ENCODE assay signal across 8 cellular contexts in the genomic region with DNA sequence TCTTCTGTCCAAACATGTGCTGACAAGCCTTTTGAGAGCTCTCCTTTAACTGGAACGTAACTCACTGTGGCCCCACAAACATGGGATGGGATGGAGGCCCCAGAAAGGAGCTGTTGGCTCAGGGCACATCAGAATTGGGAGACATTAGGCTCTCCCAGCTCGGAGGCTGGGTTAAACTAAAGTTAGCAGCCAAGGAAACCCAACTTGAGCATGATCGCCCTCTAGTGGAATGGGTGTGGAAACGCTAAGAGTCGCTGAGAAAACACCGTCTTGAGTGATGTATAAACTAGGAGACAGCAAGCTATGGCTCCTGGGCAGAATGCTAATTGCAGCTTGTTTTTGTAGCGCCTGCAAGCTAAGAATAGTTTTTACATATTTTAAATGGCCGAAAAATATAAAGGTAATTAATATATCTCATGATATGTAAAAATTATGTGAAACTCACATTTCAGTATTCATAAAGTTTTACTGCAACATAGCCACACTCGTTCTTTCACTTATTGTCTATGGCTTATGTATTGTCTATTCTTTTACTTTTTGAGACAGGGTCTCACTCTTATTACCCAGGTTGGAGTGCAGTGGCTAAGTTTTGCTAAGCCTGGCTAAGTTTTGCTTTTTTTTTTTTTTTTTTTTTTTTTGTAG.
A peak's percentile ranks its signal among the peaks of the same experiment; 100 is the strongest.
DNase-seq lines count a peak whose midpoint lies in the region; ATAC-seq and TF ChIP-seq lines count a peak whose summit lies in the region.

No MANE protein-coding gene starts in this region.

- no peaks in the 10 kb centered on the region; the same call in 1 of the 2 replicates for H3K27me3 Mint-ChIP-seq in WTC11 (ENCODE audit: low read depth)

- no peaks in the 10 kb centered on the region for H3K36me3 Mint-ChIP-seq in WTC11

- POLR2A ChIA-PET in WTC11 (lab: Charles Lee) = interaction anchor here (0.7 kb wide), 1 partner anchor 498 kb away, joined by 6 read pairs; no protein-coding TSS in a partner anchor

- H3K4me3 Mint-ChIP-seq in WTC11 = no peak overlapping the region

- peak overlapping the region; percentile 64; the same call in 1 of the 2 replicates for H3K27ac Mint-ChIP-seq in WTC11

- no peaks in the 10 kb centered on the region; the same call in none of the 2 replicates for H3K4me1 Mint-ChIP-seq in WTC11

- CTCF ChIA-PET in WTC11 (lab: Charles Lee) = interaction anchor here (0.6 to 3.2 kb wide), 82 partner anchors 9 to 1212 kb away, joined by 3 to 141 read pairs (median 4); a partner anchor contains a TSS

- no peaks in the 10 kb centered on the region for H3K9me3 Mint-ChIP-seq in WTC11

- peak; percentile 63 for TF ChIP-seq CTCF in WTC11 (IDR thresholded peaks at IDR 0.05)

- ATAC-seq in HG02642 (IDR thresholded peaks at IDR 0.05; ENCODE audit: poor library complexity, unreplicated experiment) = peak; percentile 63
- ATAC-seq in WTC11 = peak; percentile 70
- no peak for ATAC-seq in GM19467 (IDR thresholded peaks at IDR 0.05; ENCODE audit: unreplicated experiment)

- DNase-seq in DMS53 treated with DMSO at 0.1 percent for 48 hours (lab: John Stamatoyannopoulos, UW; ENCODE audit: unreplicated experiment) = peak; percentile 43
- DNase-seq in NCI-H2227 (lab: John Stamatoyannopoulos, UW; ENCODE audit: unreplicated experiment) = peak; percentile 87
- peak; percentile 63 for DNase-seq in WTC11 (ENCODE audit: low spot score)
- peak; percentile 74 for DNase-seq in ecto neural progenitor cell (ENCODE audit: low spot score)
- DNase-seq in medulla oblongata (ENCODE audit: extremely low spot score) = peak; percentile 96
- peak; percentile 81 for DNase-seq in stromal cell of bone marrow (ENCODE audit: low read depth)

TF ChIP-seq in WTC11, 78 proteins besides CTCF, POLR2A, EP300 and RAD21:
- no peak for TF ChIP-seq ZNF423 (CRISPR knock-in tag; IDR thresholded peaks at IDR 0.05)
- TF ChIP-seq FOXK1 (CRISPR knock-in tag; IDR thresholded peaks at IDR 0.05) = 0 out of 2 replicates have a peak, but pooled peaks have one; percentile 54
- no peak for TF ChIP-seq ATF1 (CRISPR knock-in tag; IDR thresholded peaks at IDR 0.05)
- no peak for TF ChIP-seq ELF4 (CRISPR knock-in tag; IDR thresholded peaks at IDR 0.05; ENCODE audit: low read depth)
- peak; percentile 76; the same call in 1 of the 2 replicates for TF ChIP-seq CREM (CRISPR knock-in tag; IDR thresholded peaks at IDR 0.05)
- TF ChIP-seq, protein P1, sequence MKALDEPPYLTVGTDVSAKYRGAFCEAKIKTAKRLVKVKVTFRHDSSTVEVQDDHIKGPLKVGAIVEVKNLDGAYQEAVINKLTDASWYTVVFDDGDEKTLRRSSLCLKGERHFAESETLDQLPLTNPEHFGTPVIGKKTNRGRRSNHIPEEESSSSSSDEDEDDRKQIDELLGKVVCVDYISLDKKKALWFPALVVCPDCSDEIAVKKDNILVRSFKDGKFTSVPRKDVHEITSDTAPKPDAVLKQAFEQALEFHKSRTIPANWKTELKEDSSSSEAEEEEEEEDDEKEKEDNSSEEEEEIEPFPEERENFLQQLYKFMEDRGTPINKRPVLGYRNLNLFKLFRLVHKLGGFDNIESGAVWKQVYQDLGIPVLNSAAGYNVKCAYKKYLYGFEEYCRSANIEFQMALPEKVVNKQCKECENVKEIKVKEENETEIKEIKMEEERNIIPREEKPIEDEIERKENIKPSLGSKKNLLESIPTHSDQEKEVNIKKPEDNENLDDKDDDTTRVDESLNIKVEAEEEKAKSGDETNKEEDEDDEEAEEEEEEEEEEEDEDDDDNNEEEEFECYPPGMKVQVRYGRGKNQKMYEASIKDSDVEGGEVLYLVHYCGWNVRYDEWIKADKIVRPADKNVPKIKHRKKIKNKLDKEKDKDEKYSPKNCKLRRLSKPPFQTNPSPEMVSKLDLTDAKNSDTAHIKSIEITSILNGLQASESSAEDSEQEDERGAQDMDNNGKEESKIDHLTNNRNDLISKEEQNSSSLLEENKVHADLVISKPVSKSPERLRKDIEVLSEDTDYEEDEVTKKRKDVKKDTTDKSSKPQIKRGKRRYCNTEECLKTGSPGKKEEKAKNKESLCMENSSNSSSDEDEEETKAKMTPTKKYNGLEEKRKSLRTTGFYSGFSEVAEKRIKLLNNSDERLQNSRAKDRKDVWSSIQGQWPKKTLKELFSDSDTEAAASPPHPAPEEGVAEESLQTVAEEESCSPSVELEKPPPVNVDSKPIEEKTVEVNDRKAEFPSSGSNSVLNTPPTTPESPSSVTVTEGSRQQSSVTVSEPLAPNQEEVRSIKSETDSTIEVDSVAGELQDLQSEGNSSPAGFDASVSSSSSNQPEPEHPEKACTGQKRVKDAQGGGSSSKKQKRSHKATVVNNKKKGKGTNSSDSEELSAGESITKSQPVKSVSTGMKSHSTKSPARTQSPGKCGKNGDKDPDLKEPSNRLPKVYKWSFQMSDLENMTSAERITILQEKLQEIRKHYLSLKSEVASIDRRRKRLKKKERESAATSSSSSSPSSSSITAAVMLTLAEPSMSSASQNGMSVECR (CRISPR knock-in tag; IDR thresholded peaks at IDR 0.05; ENCODE audit: borderline replicate concordance) = no peak

Comparison
In these comparisons a context has a peak if more than half of its experiments do, and no peak if none do; other contexts are left out.
1. DNase-seq: peak in every context shown above with its lines; median percentile 96 in medulla oblongata; 87 in NCI-H2227; 81 in stromal cell of bone marrow; 74 in ecto neural progenitor cell; 63 in WTC11; 43 in DMS53 treated with DMSO at 0.1 percent for 48 hours.